ENCODE assay signal across 21 cellular contexts in genomic region chr20:59961423-59961822, GRCh38. TPM values are rescaled to one million over a fixed set of nuclear protein-coding genes. Genes with fewer than 3 reads are reported as not detected.
DNase-seq lines count a peak whose midpoint lies in the region; ATAC-seq and TF ChIP-seq lines count a peak whose summit lies in the region.
"Had no signal": no experiment of that assay in that cellular context is flagged by ENCODE, and none has a peak within 500 bp of the region (broad histone marks: within the 10 kb centered on the region; RNA-seq: fewer than 3 reads in every experiment).

No MANE protein-coding gene starts in this region.

- no peaks in the 10 kb centered on the region for H3K4me1 Mint-ChIP-seq in natural killer cell treated with Interleukin-12 subunit alpha and Interleukin-12 subunit beta and Interleukin-15 and Interleukin-18, amount 100 ng/mL, for 72 hours (ENCODE audit: low read depth in 2 of 2)

- H3K27me3 ChIP-seq in MM.1S (replicated peaks; ENCODE audit: insufficient read depth, low read length) (no peaks in the 10 kb centered on the region), PC-3 (ENCODE audit: low read length) (no peaks in the 10 kb centered on the region), neutrophil (no peaks in the 10 kb centered on the region)
- H3K27me3 ChIP-seq: MG63 had no signal

- CTCF ChIA-PET in PC-3 (lab: Charles Lee), result no interaction called here

- no peaks in the 10 kb centered on the region for H3K79me2 ChIP-seq in MM.1S (ENCODE audit: low read length)
- H3K79me2 ChIP-seq in PC-3 (ENCODE audit: low read length), result no peaks in the 10 kb centered on the region

- H3K36me3 Mint-ChIP-seq in natural killer cell treated with Interleukin-12 subunit alpha and Interleukin-12 subunit beta and Interleukin-15 and Interleukin-18, amount 100 ng/mL, for 72 hours, result no peaks in the 10 kb centered on the region

- H3K4me3 ChIP-seq in MM.1S (ENCODE audit: low read length) (no peak overlapping the region; the same call in 1 of the 2 replicates), PC-3 (ENCODE audit: low read length) (no peak overlapping the region), neutrophil (ENCODE audit: low read depth in 1 of 2, low read length in 1 of 2) (no peak overlapping the region)
- H3K4me3 ChIP-seq: HAP-1, MG63, PC-9 had no signal

- H3K4me1 ChIP-seq in MM.1S (ENCODE audit: low read length) (peaks cover 34% of the 10 kb centered on the region), PC-3 (ENCODE audit: insufficient read depth, low read length) (peaks cover 13% of the 10 kb centered on the region; the same call in 1 of the 2 replicates), neutrophil (ENCODE audit: control insufficient read depth in 1 of 2, insufficient read depth in 1 of 2, low read depth in 1 of 2, low read length in 1 of 2) (peaks cover 12 to 30% of the 10 kb centered on the region in 2 experiments)
- H3K4me1 ChIP-seq: HAP-1 had no signal

- no peaks in the 10 kb centered on the region for H3K9me3 Mint-ChIP-seq in natural killer cell treated with Interleukin-12 subunit alpha and Interleukin-12 subunit beta and Interleukin-15 and Interleukin-18, amount 100 ng/mL, for 72 hours
- H3K9me3 Mint-ChIP-seq: CD8-positive, alpha-beta T cell; HFFc6 had no signal

- H3K9ac ChIP-seq in MM.1S (ENCODE audit: low read length) (peak overlapping the region; percentile 39), PC-3 (ENCODE audit: low read length) (no peak overlapping the region)

- H3K9me2 ChIP-seq in MM.1S (replicated peaks; ENCODE audit: insufficient read depth, low read length) (no peaks in the 10 kb centered on the region), PC-3 (replicated peaks; ENCODE audit: low read length) (no peaks in the 10 kb centered on the region)

- BruUV-seq in PC-3 (replicated peaks; lab: Mats Ljungman, UMichigan), result no TSS peak

- intact Hi-C loops in PC-3 (cut with micrococcal nuclease), result no loop called here

- H3K4me2 ChIP-seq in MM.1S (ENCODE audit: low read depth, low read length), result peak overlapping the region; percentile 54; the same call in 1 of the 2 replicates
- H3K4me2 ChIP-seq in PC-3 (ENCODE audit: low read length), result no peak overlapping the region
- H3K4me2 ChIP-seq: PC-9 had no signal

- POLR2A ChIA-PET in PC-3 (lab: Charles Lee; ENCODE audit: unreplicated experiment), result interaction anchor here (0.6 kb wide), 1 partner anchor 9 kb away, joined by 3 read pairs; no protein-coding TSS in a partner anchor

- no peak for DNase-seq in MM.1S
- DNase-seq in PC-3, result peak; percentile 46
- DNase-seq in epithelial cell of prostate (ENCODE audit: low read depth, low spot score), result peak; percentile 43
- DNase-seq in medulla oblongata (ENCODE audit: extremely low spot score), result no peak
- no peak for DNase-seq in natural killer cell treated with Interleukin-12 subunit alpha and Interleukin-12 subunit beta and Interleukin-15 and Interleukin-18, amount 100 ng/mL, for 72 hours (ENCODE audit: low spot score)
- no peak for DNase-seq in substantia nigra (lab: John Stamatoyannopoulos, UW)
- DNase-seq: C1 segment of cervical spinal cord; Caco-2; CD8-positive, alpha-beta T cell; GOT3; HFFc6; KBM-7; MG63; NCI-H524; NCI-H774; NK-92 treated with Interleukin-12 subunit alpha and Interleukin-12 subunit beta, amount 100 ng/mL, for 24 hours; SHP77 treated with DMSO at 0.1 percent for 48 hours had no signal

- H3K9me3 ChIP-seq in MM.1S (replicated peaks; ENCODE audit: insufficient read depth, low read length) (no peaks in the 10 kb centered on the region), PC-3 (ENCODE audit: low read length) (no peaks in the 10 kb centered on the region), neutrophil (no peaks in the 10 kb centered on the region)
- H3K9me3 ChIP-seq: Caco-2, HAP-1, MG63 had no signal

- H3F3A ChIP-seq in MM.1S (ENCODE audit: insufficient read depth, low read length) (no peaks in the 10 kb centered on the region), PC-3 (ENCODE audit: low read length, unreplicated experiment) (no peaks in the 10 kb centered on the region)

- H3K36me3 ChIP-seq in MM.1S (replicated peaks; ENCODE audit: insufficient read depth, low read length) (no peaks in the 10 kb centered on the region), PC-3 (ENCODE audit: low read depth, low read length) (no peaks in the 10 kb centered on the region), neutrophil (peaks cover 11% of the 10 kb centered on the region)
- H3K36me3 ChIP-seq: HAP-1, MG63 had no signal

- H4K20me1 ChIP-seq in MM.1S (ENCODE audit: insufficient read depth, low read length) (no peaks in the 10 kb centered on the region), PC-3 (ENCODE audit: low read length) (no peaks in the 10 kb centered on the region)

- ATAC-seq in PC-3 (no peak), GM19351 (IDR thresholded peaks at IDR 0.05; ENCODE audit: unreplicated experiment) (no peak)
- no peak for ATAC-seq in natural killer cell treated with Interleukin-12 subunit alpha and Interleukin-12 subunit beta and Interleukin-15 and Interleukin-18, amount 100 ng/mL, for 72 hours
- ATAC-seq: CD8-positive, alpha-beta T cell had no signal

- peak overlapping the region; percentile 87 for H3K27ac ChIP-seq in MM.1S (ENCODE audit: low read length)
- no peak overlapping the region for H3K27ac ChIP-seq in PC-3 (ENCODE audit: low read length)
- H3K27ac ChIP-seq in epithelial cell of prostate, result peak overlapping the region; percentile 91
- H3K27ac ChIP-seq in neutrophil, result peak overlapping the region; percentile 55
- no peak overlapping the region for H3K27ac ChIP-seq in substantia nigra (ENCODE audit: low read depth, low read length, poor library complexity, severe bottlenecking)
- H3K27ac ChIP-seq: PC-9 had no signal

- H3K4me3 Mint-ChIP-seq in natural killer cell treated with Interleukin-12 subunit alpha and Interleukin-12 subunit beta and Interleukin-15 and Interleukin-18, amount 100 ng/mL, for 72 hours, result no peak overlapping the region
- H3K4me3 Mint-ChIP-seq: CD8-positive, alpha-beta T cell; HFFc6 had no signal

- no peak for TF ChIP-seq CTCF in MM.1S (IDR thresholded peaks at IDR 0.05; ENCODE audit: low read length)
- no peak for TF ChIP-seq CTCF in PC-3 (conservative IDR thresholded peaks at IDR 0.05; ENCODE audit: low read depth, low read length)
- no peak for TF ChIP-seq CTCF in neutrophil (IDR thresholded peaks at IDR 0.05)

- no peak overlapping the region for H3K27ac Mint-ChIP-seq in natural killer cell treated with Interleukin-12 subunit alpha and Interleukin-12 subunit beta and Interleukin-15 and Interleukin-18, amount 100 ng/mL, for 72 hours
- H3K27ac Mint-ChIP-seq: CD8-positive, alpha-beta T cell; HFFc6 had no signal

- no peaks in the 10 kb centered on the region for H3K27me3 Mint-ChIP-seq in natural killer cell treated with Interleukin-12 subunit alpha and Interleukin-12 subunit beta and Interleukin-15 and Interleukin-18, amount 100 ng/mL, for 72 hours

- peak overlapping the region; percentile 40; the same call in 1 of the 2 replicates for H2AFZ ChIP-seq in MM.1S (ENCODE audit: low read length)
- H2AFZ ChIP-seq in PC-3 (ENCODE audit: low read length), result no peak overlapping the region
- H2AFZ ChIP-seq: PC-9 had no signal

RNA-seq across cellular contexts. Expression of gene CDH26, which starts 3.2 kb away (rescaled TPM):
- total RNA-seq in PC-3 (2014; rRNA removed), result 1.2 and 1.4 TPM in 2 replicates
- 1 to 10 TPM; 1.8 TPM for total RNA-seq in natural killer cell treated with Interleukin-12 subunit alpha and Interleukin-12 subunit beta and Interleukin-15 and Interleukin-18, amount 100 ng/mL, for 72 hours

RNA-seq across cellular contexts. Expression of gene FAM217B, which starts 21.2 kb away (rescaled TPM):
- total RNA-seq in PC-3 (2014; rRNA removed), result 6.3 and 7.2 TPM in 2 replicates
- total RNA-seq in natural killer cell treated with Interleukin-12 subunit alpha and Interleukin-12 subunit beta and Interleukin-15 and Interleukin-18, amount 100 ng/mL, for 72 hours, result 10 to 100 TPM; 27.7 to 31.7 TPM

RNA-seq across cellular contexts. Expression of gene PPP1R3D, which starts 21.3 kb away (rescaled TPM):
- total RNA-seq in PC-3 (2014; rRNA removed), result 5.6 and 6.3 TPM in 2 replicates
- 10 to 100 TPM; 10.2 to 16.4 TPM for total RNA-seq in natural killer cell treated with Interleukin-12 subunit alpha and Interleukin-12 subunit beta and Interleukin-15 and Interleukin-18, amount 100 ng/mL, for 72 hours

RNA-seq across cellular contexts. Expression of gene SYCP2, which starts 28.0 kb away (rescaled TPM):
- 0.86 and 1.8 TPM in 2 replicates for total RNA-seq in PC-3 (2014; rRNA removed)
- total RNA-seq in natural killer cell treated with Interleukin-12 subunit alpha and Interleukin-12 subunit beta and Interleukin-15 and Interleukin-18, amount 100 ng/mL, for 72 hours, result 1 to 10 TPM; 1.4 to 4.4 TPM

Comparison
In these comparisons a context has a peak if more than half of its experiments do, and no peak if none do; other contexts are left out.
1. DNase-seq: peak in PC-3 (single experiment) and epithelial cell of prostate (single experiment); none in MM.1S (single experiment), medulla oblongata (single experiment), natural killer cell treated with Interleukin-12 subunit alpha and Interleukin-12 subunit beta and Interleukin-15 and Interleukin-18, amount 100 ng/mL, for 72 hours (single experiment) and substantia nigra (0 of 49).
2. H3K27ac ChIP-seq: peak in MM.1S (single experiment), epithelial cell of prostate (single experiment) and neutrophil (single experiment); none in PC-3 (single experiment) and substantia nigra (single experiment).